Comparison of ENCODE assay signal across 11 cellular contexts in the genomic region with DNA sequence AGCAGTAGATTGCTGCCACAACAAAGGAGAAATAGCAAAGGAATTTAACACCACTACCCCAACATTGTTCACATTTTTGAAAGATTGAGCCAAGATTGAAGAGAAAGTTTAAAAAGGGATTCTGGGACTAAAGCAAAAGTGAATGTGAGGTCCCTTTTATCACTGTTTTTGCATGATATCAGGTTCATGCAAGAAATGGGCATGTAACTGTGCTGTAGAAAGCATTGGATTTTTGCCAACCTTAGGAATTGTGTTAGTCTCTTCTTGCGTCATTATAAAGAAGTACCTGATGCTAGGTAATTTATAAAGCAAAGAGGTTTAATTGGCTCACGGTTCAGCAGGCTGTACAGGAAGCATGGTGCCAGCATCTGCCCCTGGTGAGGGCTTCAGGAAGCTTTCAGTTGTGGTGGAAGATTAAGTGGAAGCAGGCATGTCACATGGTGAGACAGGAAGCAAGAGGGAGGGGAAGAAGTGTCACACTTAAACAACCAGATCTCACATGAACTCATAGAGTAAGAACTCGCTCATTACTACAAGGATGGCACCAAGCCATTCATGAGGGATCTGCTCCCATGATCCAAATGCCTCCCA. TPM values are rescaled to one million over a fixed set of nuclear protein-coding genes. Genes with fewer than 3 reads are reported as not detected.
A peak's percentile ranks its signal among the peaks of the same experiment; 100 is the strongest.
DNase-seq lines count a peak whose midpoint lies in the region; ATAC-seq and TF ChIP-seq lines count a peak whose summit lies in the region.
"Had no signal": no experiment of that assay in that cellular context is flagged by ENCODE, and none has a peak within 500 bp of the region (broad histone marks: within the 10 kb centered on the region; RNA-seq: fewer than 3 reads in every experiment).

No MANE protein-coding gene starts in this region.

- no peak overlapping the region for H3K27ac ChIP-seq in BLaER1
- H3K27ac ChIP-seq in GM23248: peak overlapping the region; percentile 60
- no peak overlapping the region for H3K27ac ChIP-seq in Peyer's patch

- peaks cover 16% of the 10 kb centered on the region for H3K4me1 Mint-ChIP-seq in T-helper 1 cell treated with Interleukin-12 subunit alpha and Interleukin-12 subunit beta and Interleukin-4 antibody, amounts not matched to agents 30 μg/mL and 1 μg/mL, for 36 hours (ENCODE audit: low read depth)

- no peaks in the 10 kb centered on the region for H3K36me3 ChIP-seq in BLaER1
- H3K36me3 ChIP-seq in GM23248 (ENCODE audit: low read depth): no peaks in the 10 kb centered on the region
- no peaks in the 10 kb centered on the region for H3K36me3 ChIP-seq in Peyer's patch

- peaks cover 9% of the 10 kb centered on the region for H3K36me3 Mint-ChIP-seq in T-helper 1 cell treated with Interleukin-12 subunit alpha and Interleukin-12 subunit beta and Interleukin-4 antibody, amounts not matched to agents 30 μg/mL and 1 μg/mL, for 36 hours (ENCODE audit: low read depth)

- H4K20me1 ChIP-seq in BLaER1 (no peaks in the 10 kb centered on the region), GM23248 (ENCODE audit: insufficient read depth) (0 out of 2 replicates have a peak, but pooled peaks cover 3% of the 10 kb centered on the region)

- no peak for TF ChIP-seq POLR2A in Peyer's patch (IDR thresholded peaks at IDR 0.05)

- peaks cover 11% of the 10 kb centered on the region; the same call in 1 of the 2 replicates for H3K9me3 ChIP-seq in BLaER1
- no peaks in the 10 kb centered on the region for H3K9me3 ChIP-seq in GM23248 (ENCODE audit: low read depth)
- no peaks in the 10 kb centered on the region for H3K9me3 ChIP-seq in Peyer's patch

- H3K4me1 ChIP-seq in BLaER1 (peaks cover 29% of the 10 kb centered on the region), GM23248 (ENCODE audit: insufficient read depth) (peaks cover 23% of the 10 kb centered on the region), Peyer's patch (no peaks in the 10 kb centered on the region)

- DNase-seq in GM23248 (peak; percentile 72), fibroblast of villous mesenchyme (ENCODE audit: low read depth) (peak; percentile 8), Peyer's patch (no peak), GM13977 (ENCODE audit: low spot score) (no peak)
- DNase-seq in stimulated activated CD4-positive, alpha-beta T cell treated with anti-CD3 and anti-CD28 coated beads, Interleukin-4, amount 100 ng/mL, for 24 hours: no peak
- DNase-seq: activated CD4-positive, alpha-beta T cell treated with anti-CD3 and anti-CD28 coated beads, Interleukin-2, amount 50 U/mL, for 48 hours; COR-L47; NCI-H1417 had no signal

- peak overlapping the region; percentile 47 for H3K4me2 ChIP-seq in BLaER1
- H3K4me2 ChIP-seq in GM23248 (ENCODE audit: unreplicated experiment): peak overlapping the region; percentile 48

- peaks cover 8% of the 10 kb centered on the region; the same call in 1 of the 2 replicates for H3K79me2 ChIP-seq in GM23248 (ENCODE audit: insufficient read depth)

- H3K27ac Mint-ChIP-seq in T-helper 1 cell treated with Interleukin-12 subunit alpha and Interleukin-12 subunit beta and Interleukin-4 antibody, amounts not matched to agents 30 μg/mL and 1 μg/mL, for 36 hours: peak overlapping the region; percentile 79

- H3K9me3 Mint-ChIP-seq in T-helper 1 cell treated with Interleukin-12 subunit alpha and Interleukin-12 subunit beta and Interleukin-4 antibody, amounts not matched to agents 30 μg/mL and 1 μg/mL, for 36 hours: peaks cover 5% of the 10 kb centered on the region

- no peak overlapping the region for H3K9ac ChIP-seq in BLaER1
- H3K9ac ChIP-seq in GM23248: peak overlapping the region; percentile 33; the same call in 1 of the 2 replicates

- no peaks in the 10 kb centered on the region for H3K9me2 ChIP-seq in GM23248 (ENCODE audit: insufficient read depth)

- no peak overlapping the region for H3K4me3 ChIP-seq in BLaER1
- no peak overlapping the region for H3K4me3 ChIP-seq in GM23248
- H3K4me3 ChIP-seq in fibroblast of villous mesenchyme (ENCODE audit: low read depth, low read length): no peak overlapping the region
- no peak overlapping the region for H3K4me3 ChIP-seq in Peyer's patch

- H3F3A ChIP-seq in GM23248 (ENCODE audit: insufficient read depth): 0 out of 2 replicates have a peak, but pooled peaks cover 8% of the 10 kb centered on the region

- TF ChIP-seq CTCF in fibroblast of villous mesenchyme (IDR thresholded peaks at IDR 0.05; ENCODE audit: insufficient read depth, low read depth, low read length) (no peak), Peyer's patch (IDR thresholded peaks at IDR 0.05) (no peak), GM13977 (IDR thresholded peaks at IDR 0.05; ENCODE audit: extremely low read depth, insufficient read depth, missing control alignments) (no peak)

- H3K4me3 Mint-ChIP-seq in T-helper 1 cell treated with Interleukin-12 subunit alpha and Interleukin-12 subunit beta and Interleukin-4 antibody, amounts not matched to agents 30 μg/mL and 1 μg/mL, for 36 hours: peak overlapping the region; percentile 47

- ATAC-seq in GM18858 (IDR thresholded peaks at IDR 0.05; ENCODE audit: unreplicated experiment): no peak

- H3K27me3 Mint-ChIP-seq in T-helper 1 cell treated with Interleukin-12 subunit alpha and Interleukin-12 subunit beta and Interleukin-4 antibody, amounts not matched to agents 30 μg/mL and 1 μg/mL, for 36 hours (ENCODE audit: low read depth): no peaks in the 10 kb centered on the region

- in situ Hi-C loops in GM23248 (cut with MboI): no loop called here
- in situ Hi-C loops in GM13977 (cut with MboI; ENCODE audit: low pct_unique_long_range_greater_than_20kb, low sequenced_read_pairs, unreplicated experiment): no loop called here

- no peaks in the 10 kb centered on the region for H3K27me3 ChIP-seq in BLaER1
- H3K27me3 ChIP-seq in GM23248 (replicated peaks; ENCODE audit: insufficient read depth): no peaks in the 10 kb centered on the region
- no peaks in the 10 kb centered on the region for H3K27me3 ChIP-seq in Peyer's patch

- no peak overlapping the region; the same call in 1 of the 2 replicates for H2AFZ ChIP-seq in GM23248

- 42 to 54% methylated on average over 3 of the region's 3 CpGs for WGBS in GM23248 (ENCODE audit: low coverage in 1 of 2, low lambda C conversion rate in 2 of 2, missing lambda C conversion rate in 2 of 2), 2 experiments

RNA-seq across cellular contexts. Expression of gene GJB7, which starts 4.6 kb away (rescaled TPM):
- total RNA-seq in GM23248 (2014; rRNA removed; shearing (Covaris generic)): not detected in 2 replicates
- polyA plus RNA-seq in GM23248 (2016; fragmentation: Nextera tagmentation; extraction: Ambion mirVana): 0.08 and 0.23 TPM in 2 replicates
- total RNA-seq in fibroblast of villous mesenchyme (0.43 and 0.97 TPM in 2 replicates), Peyer's patch (not detected)

RNA-seq across cellular contexts. Expression of gene C6orf163, which starts 10.9 kb away (rescaled TPM):
- total RNA-seq in GM23248 (2014; rRNA removed; shearing (Covaris generic)): 0.51 and 1.5 TPM in 2 replicates
- 0.19 and 0.33 TPM in 2 replicates for polyA plus RNA-seq in GM23248 (2016; fragmentation: Nextera tagmentation; extraction: Ambion mirVana)
- 2.6 and 2.9 TPM in 2 replicates for total RNA-seq in fibroblast of villous mesenchyme
- total RNA-seq in Peyer's patch: 10 to 100 TPM in 1 of 4 donors, 1 to 10 TPM in 3; 5.4 to 13.2 (median 7.4) TPM

RNA-seq across cellular contexts. Expression of gene SMIM8, which starts 11.3 kb away (rescaled TPM):
- total RNA-seq in GM23248 (2014; rRNA removed; shearing (Covaris generic)): 2.0 and 2.4 TPM in 2 replicates
- 7.2 and 8.7 TPM in 2 replicates for polyA plus RNA-seq in GM23248 (2016; fragmentation: Nextera tagmentation; extraction: Ambion mirVana)
- total RNA-seq in fibroblast of villous mesenchyme (4.8 and 5.6 TPM in 2 replicates), Peyer's patch (10 to 100 TPM in 3 of 4 donors, 1 to 10 TPM in 1; 6.9 to 23.1 (median 12.7) TPM)

Comparison
In these comparisons a context has a peak if more than half of its experiments do, and no peak if none do; other contexts are left out.
1. DNase-seq: peak in GM23248 (single experiment) and fibroblast of villous mesenchyme (single experiment); none in Peyer's patch (0 of 3), stimulated activated CD4-positive, alpha-beta T cell treated with anti-CD3 and anti-CD28 coated beads, Interleukin-4, amount 100 ng/mL, for 24 hours (single experiment) and GM13977 (single experiment).